8 cellular contexts compared by ENCODE assay signal in genomic region chr14:95527392-95528002, GRCh38. TPM values are rescaled to one million over a fixed set of nuclear protein-coding genes. Genes with fewer than 3 reads are reported as not detected.
DNase-seq lines count a peak whose midpoint lies in the region; ATAC-seq and TF ChIP-seq lines count a peak whose summit lies in the region.

No MANE protein-coding gene starts in this region.

- TF ChIP-seq CTCF in omental fat pad (IDR thresholded peaks at IDR 0.05) = peak in 1 of 3 donors; percentile 73

- intact Hi-C loops in Right ventricle myocardium inferior (cut with DNase I) (loop anchor here (1.0 kb wide), 2 partner anchors 38 to 85 kb away; no protein-coding TSS in a partner anchor), cardiac septum (cut with DNase I) (loop anchor here (1.0 kb wide), 1 partner anchor 85 kb away; no protein-coding TSS in a partner anchor)

- no peak for DNase-seq in Right ventricle myocardium inferior (ENCODE audit: missing footprints)
- no peak for DNase-seq in cardiac septum (ENCODE audit: low spot score)
- DNase-seq in NCI-H446 treated with DMSO at 0.1 percent for 48 hours (lab: John Stamatoyannopoulos, UW) = peak; percentile 21
- peak; percentile 48 for DNase-seq in activated CD8-positive, alpha-beta memory T cell treated with anti-CD3 and anti-CD28 coated beads, Interleukin-2, amount 50 U/mL, for 4 hours
- DNase-seq in fibroblast of gingiva (ENCODE audit: low read depth) = peak; percentile 85
- DNase-seq in omental fat pad (ENCODE audit: low spot score) = peak; percentile 71

- ATAC-seq in Right ventricle myocardium inferior (peak; percentile 59), omental fat pad (ENCODE audit: low FRiP score) (peak; percentile 93), HG03521 (IDR thresholded peaks at IDR 0.05; ENCODE audit: unreplicated experiment) (no peak), HG02870 (IDR thresholded peaks at IDR 0.05; ENCODE audit: unreplicated experiment) (no peak)

RNA-seq across cellular contexts. Expression of gene GLRX5, which starts 7.4 kb away (rescaled TPM):
- total RNA-seq in Right ventricle myocardium inferior (84.7 TPM), cardiac septum (61.8 TPM), omental fat pad (10 to 100 TPM; 25.5 to 36.8 (median 27.2) TPM)

RNA-seq across cellular contexts. Expression of gene SYNE3, which starts 11.0 kb away (rescaled TPM):
- total RNA-seq in Right ventricle myocardium inferior = 16.5 TPM
- 12.4 TPM for total RNA-seq in cardiac septum
- 100 to 1,000 TPM in 1 of 4 donors, 10 to 100 TPM in 3; 46.9 to 109 (median 88.6) TPM for total RNA-seq in omental fat pad

Comparison
In these comparisons a context has a peak if more than half of its experiments do, and no peak if none do; other contexts are left out.
1. ATAC-seq: peak in Right ventricle myocardium inferior (single experiment) and omental fat pad (single experiment); none in HG03521 (single experiment) and HG02870 (single experiment).
2. DNase-seq: peak in NCI-H446 treated with DMSO at 0.1 percent for 48 hours (single experiment), activated CD8-positive, alpha-beta memory T cell treated with anti-CD3 and anti-CD28 coated beads, Interleukin-2, amount 50 U/mL, for 4 hours (single experiment), fibroblast of gingiva (single experiment) and omental fat pad (single experiment); none in Right ventricle myocardium inferior (single experiment) and cardiac septum (single experiment).